ENCODE assay signal across 39 cellular contexts in genomic region chr3:193712938-193713337, GRCh38.
"Had no signal": no experiment of that assay in that cellular context is flagged by ENCODE, and none has a peak within 500 bp of the region (broad histone marks: within the 10 kb centered on the region; RNA-seq: fewer than 3 reads in every experiment).

No MANE protein-coding gene starts in this region.

- H3K36me3 ChIP-seq: adrenal gland, ascending aorta, brain microvascular endothelial cell, breast epithelium, cardiac muscle cell had no signal

- H3K4me3 ChIP-seq: adrenal gland, ascending aorta, body of pancreas, breast epithelium, cardiac muscle cell had no signal

- H3K27ac Mint-ChIP-seq: activated naive CD4-positive, alpha-beta T cell treated with anti-CD3 and anti-CD28 coated beads for 36 hours; activated naive CD4-positive, alpha-beta T cell treated with anti-CD3 and anti-CD28 coated beads, Interleukin-2, amount 10 ng/mL, durations not matched to agents 7 days and 5 days; activated naive CD4-positive, alpha-beta T cell treated with anti-CD3 and anti-CD28 coated beads, Interleukin-2, amount 50 U/mL, for 24 hours; activated naive CD8-positive, alpha-beta T cell; activated naive CD8-positive, alpha-beta T cell treated with anti-CD3 and anti-CD28 coated beads for 36 hours; activated naive CD8-positive, alpha-beta T cell treated with anti-CD3 and anti-CD28 coated beads, Interleukin-2, amount 10 ng/mL, durations not matched to agents 7 days and 5 days; activated naive CD8-positive, alpha-beta T cell treated with anti-CD3 and anti-CD28 coated beads, Interleukin-2, amount 50 U/mL, for 24 hours; activated T-cell treated with anti-CD3 and anti-CD28 coated beads, Interleukin-2, amount 50 U/mL, for 24 hours; activated T-cell treated with anti-CD3 and anti-CD28 coated beads, Interleukin-2, amount 50 U/mL, for 72 hours; activated T-helper 1 cell treated with anti-CD3 and anti-CD28 coated beads, Interleukin-12 subunit alpha, Interleukin-12 subunit beta, Interleukin-2, Interleukin-4 antibody, amounts not matched to agents 30 ng/mL and 10 ng/mL and 1 ng/mL, durations not matched to agents 14 hours and 24 hours and 36 hours; activated T-helper 17 cell treated with anti-CD3 and anti-CD28 coated beads, Interleukin-2, amount 50 U/mL, for 72 hours; activated T-helper 2 cell treated with anti-CD3 and anti-CD28 coated beads, Interferon-gamma antibody, Interleukin-2, Interleukin-4, amounts not matched to agents 10 μg/mL and 5 μg/mL and 100 μg/mL, durations not matched to agents 14 hours and 24 hours and 36 hours; brain had no signal

- H3K27ac ChIP-seq: adrenal gland, ascending aorta, body of pancreas, brain microvascular endothelial cell, cardiac muscle cell had no signal

- H3K4me1 ChIP-seq: adrenal gland, ascending aorta, body of pancreas, breast epithelium had no signal

- H3K4me1 Mint-ChIP-seq: activated T-helper 17 cell treated with anti-CD3 and anti-CD28 coated beads, Interleukin-2, amount 50 U/mL, for 72 hours; central memory CD8-positive, alpha-beta T cell had no signal

- FAIRE-seq: astrocyte, bronchial epithelial cell had no signal

- H3K9me3 Mint-ChIP-seq: activated naive CD4-positive, alpha-beta T cell treated with anti-CD3 and anti-CD28 coated beads, Interleukin-2, amount 50 U/mL, for 24 hours had no signal

- H3K27me3 ChIP-seq: adrenal gland, ascending aorta, body of pancreas, brain microvascular endothelial cell, breast epithelium, cardiac muscle cell had no signal

- H3K4me3 Mint-ChIP-seq: activated naive CD4-positive, alpha-beta T cell treated with anti-CD3 and anti-CD28 coated beads for 36 hours; activated naive CD4-positive, alpha-beta T cell treated with anti-CD3 and anti-CD28 coated beads, Interleukin-2, amount 10 ng/mL, durations not matched to agents 7 days and 5 days; activated naive CD4-positive, alpha-beta T cell treated with anti-CD3 and anti-CD28 coated beads, Interleukin-2, amount 50 U/mL, for 24 hours; activated naive CD8-positive, alpha-beta T cell; activated naive CD8-positive, alpha-beta T cell treated with anti-CD3 and anti-CD28 coated beads for 36 hours; activated naive CD8-positive, alpha-beta T cell treated with anti-CD3 and anti-CD28 coated beads, Interleukin-2, amount 10 ng/mL, durations not matched to agents 7 days and 5 days; activated naive CD8-positive, alpha-beta T cell treated with anti-CD3 and anti-CD28 coated beads, Interleukin-2, amount 50 U/mL, for 24 hours; activated T-cell treated with anti-CD3 and anti-CD28 coated beads, Interleukin-2, amount 50 U/mL, for 24 hours; activated T-cell treated with anti-CD3 and anti-CD28 coated beads, Interleukin-2, amount 50 U/mL, for 4 hours; activated T-cell treated with anti-CD3 and anti-CD28 coated beads, Interleukin-2, amount 50 U/mL, for 72 hours; activated T-helper 1 cell treated with anti-CD3 and anti-CD28 coated beads, Interleukin-12 subunit alpha, Interleukin-12 subunit beta, Interleukin-2, Interleukin-4 antibody, amounts not matched to agents 30 ng/mL and 10 ng/mL and 1 ng/mL, durations not matched to agents 14 hours and 24 hours and 36 hours; activated T-helper 17 cell treated with anti-CD3 and anti-CD28 coated beads, Interleukin-2, amount 50 U/mL, for 72 hours; brain; central memory CD8-positive, alpha-beta T cell had no signal

- H3K27me3 Mint-ChIP-seq: activated naive CD4-positive, alpha-beta T cell treated with anti-CD3 and anti-CD28 coated beads, Interleukin-2, amount 10 ng/mL, durations not matched to agents 7 days and 5 days; activated naive CD4-positive, alpha-beta T cell treated with anti-CD3 and anti-CD28 coated beads, Interleukin-2, amount 50 U/mL, for 24 hours; activated naive CD8-positive, alpha-beta T cell; activated naive CD8-positive, alpha-beta T cell treated with anti-CD3 and anti-CD28 coated beads for 36 hours; activated naive CD8-positive, alpha-beta T cell treated with anti-CD3 and anti-CD28 coated beads, Interleukin-2, amount 10 ng/mL, durations not matched to agents 7 days and 5 days; activated naive CD8-positive, alpha-beta T cell treated with anti-CD3 and anti-CD28 coated beads, Interleukin-2, amount 50 U/mL, for 24 hours; activated T-cell treated with anti-CD3 and anti-CD28 coated beads, Interleukin-2, amount 50 U/mL, for 24 hours; activated T-helper 17 cell treated with anti-CD3 and anti-CD28 coated beads, Interleukin-2, amount 50 U/mL, for 72 hours; central memory CD8-positive, alpha-beta T cell had no signal

- DNase-seq: activated effector memory CD4-positive, alpha-beta T cell treated with anti-CD3 and anti-CD28 coated beads, Interleukin-2, amount 50 U/mL, for 16 hours; activated effector memory CD4-positive, alpha-beta T cell treated with Interleukin-2 at 50 U/mL for 16 hours; activated gamma-delta T cell; activated gamma-delta T cell treated with Interleukin-2 at 50 U/mL for 16 hours; activated naive CD4-positive, alpha-beta T cell; activated naive CD4-positive, alpha-beta T cell treated with anti-CD3 and anti-CD28 coated beads for 36 hours; activated naive CD4-positive, alpha-beta T cell treated with anti-CD3 and anti-CD28 coated beads, Interleukin-2, amount 10 ng/mL, durations not matched to agents 7 days and 5 days; activated naive CD4-positive, alpha-beta T cell treated with anti-CD3 and anti-CD28 coated beads, Interleukin-2, amount 50 U/mL, for 16 hours; activated naive CD4-positive, alpha-beta T cell treated with Interleukin-2 at 50 U/mL for 16 hours; activated naive CD8-positive, alpha-beta T cell treated with anti-CD3 and anti-CD28 coated beads for 36 hours; activated naive CD8-positive, alpha-beta T cell treated with anti-CD3 and anti-CD28 coated beads, Interleukin-2, amount 10 ng/mL, durations not matched to agents 7 days and 5 days; activated naive CD8-positive, alpha-beta T cell treated with anti-CD3 and anti-CD28 coated beads, Interleukin-2, amount 50 U/mL, for 24 hours; activated T-cell treated with anti-CD3 and anti-CD28 coated beads, Interleukin-2, amount 50 U/mL, for 1 hour; activated T-cell treated with anti-CD3 and anti-CD28 coated beads, Interleukin-2, amount 50 U/mL, for 24 hours; activated T-cell treated with anti-CD3 and anti-CD28 coated beads, Interleukin-2, amount 50 U/mL, for 4 hours; activated T-cell treated with anti-CD3 and anti-CD28 coated beads, Interleukin-2, amount 50 U/mL, for 48 hours; activated T-cell treated with anti-CD3 and anti-CD28 coated beads, Interleukin-2, amount 50 U/mL, for 72 hours; adrenal gland; amniotic stem cell; amygdala; anterior cingulate cortex; aorta; brain microvascular endothelial cell; caudate nucleus; central memory CD4-positive, alpha-beta T cell; cerebellar nuclear complex had no signal

- ATAC-seq: activated naive CD8-positive, alpha-beta T cell treated with anti-CD3 and anti-CD28 coated beads, Interleukin-2, amount 50 U/mL, for 24 hours; activated T-cell treated with anti-CD3 and anti-CD28 coated beads, Interleukin-2, amount 50 U/mL, for 4 hours; activated T-cell treated with anti-CD3 and anti-CD28 coated beads, Interleukin-2, amount 50 U/mL, for 72 hours; activated T-helper 17 cell treated with anti-CD3 and anti-CD28 coated beads, Interleukin-2, amount 50 U/mL, for 72 hours had no signal
